ENCODE assay signal across 2 cellular contexts in genomic region chr14:44732144-44732543, GRCh38.
TF ChIP-seq lines count a peak whose summit lies in the region.

No MANE protein-coding gene starts in this region.

TF ChIP-seq in Ishikawa, 13 proteins besides CTCF, POLR2A, EP300 and RAD21 (continued from another document):
- TF ChIP-seq EGR1 (IDR thresholded peaks at IDR 0.05), result no peak

TF ChIP-seq in SK-N-SH, 30 proteins besides CTCF, POLR2A, EP300 and RAD21 (continued from another document):
- TF ChIP-seq USF1 (IDR thresholded peaks at IDR 0.05; ENCODE audit: borderline replicate concordance, low read depth) (no peak), EZH2phosphoT487 (IDR thresholded peaks at IDR 0.05; ENCODE audit: borderline replicate concordance, low read depth) (no peak), TCF12 (IDR thresholded peaks at IDR 0.05) (no peak), TAF1 (IDR thresholded peaks at IDR 0.05; ENCODE audit: borderline replicate concordance, low read depth, low read length) (no peak), POLR2AphosphoS5 (IDR thresholded peaks at IDR 0.05; ENCODE audit: low read depth, low read length) (no peak), FOSL2 (IDR thresholded peaks at IDR 0.05; ENCODE audit: borderline replicate concordance, low read depth) (no peak), RCOR1 (IDR thresholded peaks at IDR 0.05; ENCODE audit: low read length) (no peak)
